Comparison of ENCODE assay signal across 2 cellular contexts in the genomic region with DNA sequence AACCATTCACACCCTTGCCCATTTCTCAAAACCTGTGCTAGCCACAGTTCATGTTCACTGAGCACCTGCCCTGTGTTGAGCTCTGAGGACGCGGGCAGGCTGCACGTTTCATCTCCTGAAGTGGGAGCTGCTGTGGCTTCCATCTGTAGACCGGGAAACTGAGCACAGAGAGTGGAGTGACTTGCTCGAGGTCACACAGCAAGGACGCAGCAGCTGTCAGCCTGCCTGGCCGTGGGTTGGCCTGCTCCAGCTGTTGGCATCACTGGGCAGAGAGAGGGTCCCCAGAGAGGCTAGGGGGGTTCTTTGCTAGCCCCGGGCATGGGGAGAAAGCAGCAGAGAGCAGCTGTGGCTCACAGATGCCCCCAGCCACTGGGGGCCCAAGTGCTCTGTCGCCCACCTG.
TF ChIP-seq lines count a peak whose summit lies in the region.

No MANE protein-coding gene starts in this region.

TF ChIP-seq in K562, 482 proteins besides CTCF, POLR2A, EP300 and RAD21:
- no peak for TF ChIP-seq FOXA3 (CRISPR knock-in tag; conservative IDR thresholded peaks at IDR 0.05 in 1 of 2, IDR thresholded peaks at IDR 0.05 in 1 of 2)
- TF ChIP-seq POLR2G (IDR thresholded peaks at IDR 0.05; ENCODE audit: low read depth, low read length) = 0 out of 2 replicates have a peak, but pooled peaks have one; percentile 9
- TF ChIP-seq ZFP36 (IDR thresholded peaks at IDR 0.05; ENCODE audit: low read depth, low read length, partially characterized antibody) = peak; percentile 39

TF ChIP-seq in neural cell, 6 proteins besides CTCF, POLR2A, EP300 and RAD21:
- no peak for TF ChIP-seq POLR2AphosphoS5 (IDR thresholded peaks at IDR 0.05)
- no peak for TF ChIP-seq EZH2 (IDR thresholded peaks at IDR 0.05; ENCODE audit: borderline replicate concordance, insufficient read depth, low read length, poor library complexity, severe bottlenecking)
- TF ChIP-seq, protein P1, sequence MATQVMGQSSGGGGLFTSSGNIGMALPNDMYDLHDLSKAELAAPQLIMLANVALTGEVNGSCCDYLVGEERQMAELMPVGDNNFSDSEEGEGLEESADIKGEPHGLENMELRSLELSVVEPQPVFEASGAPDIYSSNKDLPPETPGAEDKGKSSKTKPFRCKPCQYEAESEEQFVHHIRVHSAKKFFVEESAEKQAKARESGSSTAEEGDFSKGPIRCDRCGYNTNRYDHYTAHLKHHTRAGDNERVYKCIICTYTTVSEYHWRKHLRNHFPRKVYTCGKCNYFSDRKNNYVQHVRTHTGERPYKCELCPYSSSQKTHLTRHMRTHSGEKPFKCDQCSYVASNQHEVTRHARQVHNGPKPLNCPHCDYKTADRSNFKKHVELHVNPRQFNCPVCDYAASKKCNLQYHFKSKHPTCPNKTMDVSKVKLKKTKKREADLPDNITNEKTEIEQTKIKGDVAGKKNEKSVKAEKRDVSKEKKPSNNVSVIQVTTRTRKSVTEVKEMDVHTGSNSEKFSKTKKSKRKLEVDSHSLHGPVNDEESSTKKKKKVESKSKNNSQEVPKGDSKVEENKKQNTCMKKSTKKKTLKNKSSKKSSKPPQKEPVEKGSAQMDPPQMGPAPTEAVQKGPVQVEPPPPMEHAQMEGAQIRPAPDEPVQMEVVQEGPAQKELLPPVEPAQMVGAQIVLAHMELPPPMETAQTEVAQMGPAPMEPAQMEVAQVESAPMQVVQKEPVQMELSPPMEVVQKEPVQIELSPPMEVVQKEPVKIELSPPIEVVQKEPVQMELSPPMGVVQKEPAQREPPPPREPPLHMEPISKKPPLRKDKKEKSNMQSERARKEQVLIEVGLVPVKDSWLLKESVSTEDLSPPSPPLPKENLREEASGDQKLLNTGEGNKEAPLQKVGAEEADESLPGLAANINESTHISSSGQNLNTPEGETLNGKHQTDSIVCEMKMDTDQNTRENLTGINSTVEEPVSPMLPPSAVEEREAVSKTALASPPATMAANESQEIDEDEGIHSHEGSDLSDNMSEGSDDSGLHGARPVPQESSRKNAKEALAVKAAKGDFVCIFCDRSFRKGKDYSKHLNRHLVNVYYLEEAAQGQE (IDR thresholded peaks at IDR 0.05; ENCODE audit: borderline replicate concordance) = no peak
- no peak for TF ChIP-seq MXI1 (conservative IDR thresholded peaks at IDR 0.05; ENCODE audit: poor library complexity, severe bottlenecking)
- TF ChIP-seq TAF1 (IDR thresholded peaks at IDR 0.05; ENCODE audit: low read depth) = no peak
- TF ChIP-seq SMC3 (conservative IDR thresholded peaks at IDR 0.05; ENCODE audit: poor library complexity) = no peak
